ENCODE assay signal across 17 cellular contexts in genomic region chr7:150362989-150363769, GRCh38. TPM values are rescaled to one million over a fixed set of nuclear protein-coding genes. Genes with fewer than 3 reads are reported as not detected.
DNase-seq lines count a peak whose midpoint lies in the region; ATAC-seq and TF ChIP-seq lines count a peak whose summit lies in the region.
"Had no signal": no experiment of that assay in that cellular context is flagged by ENCODE, and none has a peak within 500 bp of the region (broad histone marks: within the 10 kb centered on the region; RNA-seq: fewer than 3 reads in every experiment).

No MANE protein-coding gene starts in this region.

- peaks cover 3% of the 10 kb centered on the region for H3K36me3 Mint-ChIP-seq in T-helper 17 cell (ENCODE audit: low read depth)

- H3K36me3 ChIP-seq in psoas muscle (ENCODE audit: insufficient read depth in 1 of 2, low read depth in 1 of 2) = no peaks in the 10 kb centered on the region
- H3K36me3 ChIP-seq: stomach had no signal

- no peak for TF ChIP-seq CTCF in psoas muscle (IDR thresholded peaks at IDR 0.05)

- peak overlapping the region; percentile 37 for H3K27ac Mint-ChIP-seq in T-helper 17 cell
- H3K27ac Mint-ChIP-seq: activated naive CD8-positive, alpha-beta T cell treated with anti-CD3 and anti-CD28 coated beads, Interleukin-2, amount 10 ng/mL, durations not matched to agents 7 days and 5 days had no signal

- peak overlapping the region; percentile 78 for H3K27ac ChIP-seq in psoas muscle
- H3K27ac ChIP-seq: stomach had no signal

- 93 to 95% (median 95%) methylated on average over 11 of the region's 11 CpGs for WGBS in psoas muscle, 3 donors

- ATAC-seq in T-helper 17 cell (no peak), psoas muscle (no peak), GM21825 (IDR thresholded peaks at IDR 0.05; ENCODE audit: unreplicated experiment) (no peak), GM21390 (IDR thresholded peaks at IDR 0.05; ENCODE audit: unreplicated experiment) (no peak)

- intact Hi-C loops in psoas muscle (cut with DNase I) = loop anchor here in 1 of 2 donors (5.0 kb wide), 1 partner anchor 34 kb away; no protein-coding TSS in a partner anchor

- H3K27me3 ChIP-seq in psoas muscle (ENCODE audit: insufficient read depth in 3 of 3, low read length in 2 of 3) = no peaks in the 10 kb centered on the region
- H3K27me3 ChIP-seq: stomach had no signal

- peaks cover 15% of the 10 kb centered on the region for H3K4me1 Mint-ChIP-seq in T-helper 17 cell

- no peak overlapping the region for H3K4me3 ChIP-seq in psoas muscle
- H3K4me3 ChIP-seq: stomach had no signal

- no peaks in the 10 kb centered on the region for H3K27me3 Mint-ChIP-seq in T-helper 17 cell

- peaks cover 37% of the 10 kb centered on the region for H3K4me1 ChIP-seq in psoas muscle

- DNase-seq in DMS 273 treated with DMSO at 0.1 percent for 48 hours (lab: John Stamatoyannopoulos, UW) = peak; percentile 64
- peak; percentile 80 for DNase-seq in NCI-H1694 treated with DMSO at 0.1 percent for 48 hours (lab: John Stamatoyannopoulos, UW)
- no peak for DNase-seq in T-helper 17 cell
- no peak for DNase-seq in psoas muscle
- DNase-seq in T1000 (lab: John Stamatoyannopoulos, UW) = no peak
- DNase-seq in D341Med (ENCODE audit: low spot score) = no peak
- DNase-seq: activated CD4-positive, alpha-beta T cell treated with anti-CD3 and anti-CD28 coated beads, Interleukin-2, amount 50 U/mL, for 1 hour; activated naive CD8-positive, alpha-beta T cell treated with anti-CD3 and anti-CD28 coated beads, Interleukin-2, amount 10 ng/mL, durations not matched to agents 7 days and 5 days; activated T-cell treated with anti-CD3 and anti-CD28 coated beads, Interleukin-2, amount 50 U/mL, for 1 hour; effector CD4-positive, alpha-beta T cell; GOT3; hippocampal formation; NCI-H2081; stomach had no signal

- no peak overlapping the region for H3K4me3 Mint-ChIP-seq in T-helper 17 cell

- no peaks in the 10 kb centered on the region for H3K9me3 ChIP-seq in T-helper 17 cell (ENCODE audit: control insufficient read depth, low read length, poor library complexity, severe bottlenecking)
- no peaks in the 10 kb centered on the region for H3K9me3 ChIP-seq in psoas muscle
- H3K9me3 ChIP-seq: stomach had no signal

RNA-seq across cellular contexts. Expression of gene REPIN1, which starts 5.4 kb away (rescaled TPM):
- total RNA-seq in T-helper 17 cell = 10 to 100 TPM; 43.0 to 49.8 TPM
- 100 to 1,000 TPM; 112 to 212 (median 137) TPM for total RNA-seq in psoas muscle
- polyA plus RNA-seq in psoas muscle = 100 to 1,000 TPM in 1 of 3 donors, 10 to 100 TPM in 2; 80.2 to 133 (median 83.2) TPM

RNA-seq across cellular contexts. Expression of gene ZNF775, which starts 16.0 kb away (rescaled TPM):
- total RNA-seq in T-helper 17 cell (1 to 10 TPM; 1.4 to 2.1 TPM), psoas muscle (1 to 10 TPM; 1.6 to 3.2 (median 2.8) TPM)
- polyA plus RNA-seq in psoas muscle = 1 to 10 TPM; 2.6 to 3.8 (median 3.7) TPM

RNA-seq across cellular contexts. Expression of gene RARRES2, which starts 21.8 kb away (rescaled TPM):
- total RNA-seq in T-helper 17 cell (not detected), psoas muscle (10 to 100 TPM in 2 of 4 donors, 1 to 10 TPM in 2; 4.1 to 17.9 (median 8.7) TPM)
- 1 to 10 TPM; 6.3 to 7.7 (median 7.3) TPM for polyA plus RNA-seq in psoas muscle
- total RNA-seq: activated naive CD8-positive, alpha-beta T cell treated with anti-CD3 and anti-CD28 coated beads, Interleukin-2, amount 10 ng/mL, durations not matched to agents 7 days and 5 days; MCF 10A had no signal

RNA-seq across cellular contexts. Expression of gene ACTR3C, which starts 39.8 kb away (rescaled TPM):
- total RNA-seq in T-helper 17 cell (10 to 100 TPM in 1 of 2 donors, 1 to 10 TPM in 1; 6.0 to 10.2 TPM), psoas muscle (1 to 10 TPM in 3 of 4 donors, under 1 TPM in 1; 0.71 to 3.3 (median 3.0) TPM)
- 1 to 10 TPM; 1.3 to 3.7 (median 1.4) TPM for polyA plus RNA-seq in psoas muscle

RNA-seq across cellular contexts. Expression of gene LRRC61, which starts 40.0 kb away (rescaled TPM):
- total RNA-seq in T-helper 17 cell = 1 to 10 TPM; 6.4 to 6.9 TPM
- total RNA-seq in psoas muscle = 1 to 10 TPM in 3 of 4 donors, under 1 TPM in 1; 0.88 to 4.4 (median 2.6) TPM
- polyA plus RNA-seq in psoas muscle = 1 to 10 TPM; 2.0 to 3.8 (median 3.3) TPM

Comparison
In these comparisons a context has a peak if more than half of its experiments do, and no peak if none do; other contexts are left out.
1. DNase-seq: peak in DMS 273 treated with DMSO at 0.1 percent for 48 hours (single experiment) and NCI-H1694 treated with DMSO at 0.1 percent for 48 hours (single experiment); none in T-helper 17 cell (0 of 3), psoas muscle (0 of 2), T1000 (single experiment) and D341Med (single experiment).
2. RNA of gene RARRES2, which starts 21.8 kb away (total RNA-seq): 4.1 to 17.9 TPM in psoas muscle; not detected in T-helper 17 cell; every median in the first group is over 4 times any median in the second.